In genomic region chr9:17116400-17116837, GRCh38 we compare ENCODE assay signal across 9 cellular contexts. TPM values are rescaled to one million over a fixed set of nuclear protein-coding genes. Genes with fewer than 3 reads are reported as not detected.
DNase-seq lines count a peak whose midpoint lies in the region; ATAC-seq, FAIRE-seq and TF ChIP-seq lines count a peak whose summit lies in the region.
"Had no signal": no experiment of that assay in that cellular context is flagged by ENCODE, and none has a peak within 500 bp of the region (broad histone marks: within the 10 kb centered on the region; RNA-seq: fewer than 3 reads in every experiment).

No MANE protein-coding gene starts in this region.

- H3K9me3 Mint-ChIP-seq in T-helper 2 cell treated with Interferon-gamma antibody and Interleukin-4, amounts not matched to agents 5 μg/mL and 100 μg/mL, for 36 hours = no peaks in the 10 kb centered on the region

- H3K27me3 Mint-ChIP-seq in T-helper 2 cell treated with Interferon-gamma antibody and Interleukin-4, amounts not matched to agents 5 μg/mL and 100 μg/mL, for 36 hours (ENCODE audit: low read depth) = no peaks in the 10 kb centered on the region

- POLR2A ChIA-PET in GM12878 (lab: Charles Lee) (no interaction called here), HepG2 (lab: Yijun Ruan, JAX) (no interaction called here)

- H3K4me3 Mint-ChIP-seq in T-helper 2 cell treated with Interferon-gamma antibody and Interleukin-4, amounts not matched to agents 5 μg/mL and 100 μg/mL, for 36 hours = no peak overlapping the region

- no peaks in the 10 kb centered on the region for H3K4me1 Mint-ChIP-seq in T-helper 2 cell treated with Interferon-gamma antibody and Interleukin-4, amounts not matched to agents 5 μg/mL and 100 μg/mL, for 36 hours (ENCODE audit: low read depth)

- RAD21 ChIA-PET in GM12878 (lab: Charles Lee; ENCODE audit: unreplicated experiment) = interaction anchor here (1.1 to 2.2 kb wide), 3 partner anchors 9 to 347 kb away, joined by 3 to 12 read pairs (median 3); no protein-coding TSS in a partner anchor

- TF ChIP-seq POLR2A in GM12878 (IDR thresholded peaks at IDR 0.05; ENCODE audit: low read depth, low read length) (no peak), HepG2 (IDR thresholded peaks at IDR 0.05; ENCODE audit: insufficient read depth in 1 of 2, low read depth in 2 of 2, low read length in 2 of 2) (no peak)

- TF ChIP-seq CTCF in GM12878 (IDR thresholded peaks at IDR 0.05 in 2 of 3, conservative IDR thresholded peaks at IDR 0.05 in 1 of 3; ENCODE audit: control insufficient read depth in 2 of 3, extremely low read depth in 1 of 3, insufficient read depth in 1 of 3, low read depth in 3 of 3, low read length in 3 of 3) (peak in 1 of 3 experiments; percentile 15; a peak in 2 of 6 replicates), HepG2 (CRISPR knock-in tag; IDR thresholded peaks at IDR 0.05) (peak; percentile 37)

- H3K9me3 ChIP-seq in GM12878 (replicated peaks; ENCODE audit: control insufficient read depth, insufficient read depth, low read length) = no peaks in the 10 kb centered on the region
- H3K9me3 ChIP-seq in HepG2 (ENCODE audit: low read length) = 0 out of 2 replicates have a peak, but pooled peaks cover 4% of the 10 kb centered on the region
- H3K9me3 ChIP-seq: Caco-2 had no signal

- H3K79me2 ChIP-seq in GM12878 (ENCODE audit: control insufficient read depth, insufficient read depth, low read length) = no peaks in the 10 kb centered on the region
- H3K79me2 ChIP-seq in HepG2 (ENCODE audit: insufficient read depth, low read length) = no peaks in the 10 kb centered on the region

- WGBS in GM12878 (ENCODE audit: insufficient coverage, insufficient replicate concordance, low lambda C conversion rate, missing lambda C conversion rate) = 43% methylated on average over 4 of the region's 4 CpGs
- whole genome bisulfite sequencing in HepG2 (ENCODE audit: low lambda C conversion rate) = 4% methylated on average over 4 of the region's 4 CpGs

- H3K4me1 ChIP-seq in GM12878 (ENCODE audit: control insufficient read depth, insufficient read depth, low read length) = no peaks in the 10 kb centered on the region
- H3K4me1 ChIP-seq in HepG2 (ENCODE audit: insufficient read depth, low read length) = peaks cover 7% of the 10 kb centered on the region
- H3K4me1 ChIP-seq: Caco-2 had no signal

- H3K27me3 ChIP-seq in GM12878 (replicated peaks in 1 of 2; ENCODE audit: control insufficient read depth in 2 of 2, insufficient read depth in 2 of 2, low read length in 1 of 2) (no peaks in the 10 kb centered on the region), HepG2 (ENCODE audit: control insufficient read depth in 1 of 2, insufficient read depth in 2 of 2, low read length in 2 of 2) (no peaks in the 10 kb centered on the region)

- H3K27ac ChIP-seq in GM12878 (ENCODE audit: control insufficient read depth, insufficient read depth) = no peak overlapping the region
- H3K27ac ChIP-seq in HepG2 (ENCODE audit: extremely low read length, insufficient read depth, low read length) = no peak overlapping the region

- CTCF ChIA-PET in GM12878 (lab: Yijun Ruan, JAX) (interaction anchor here (0.6 to 5.2 kb wide), 22 partner anchors 8 to 1096 kb away, joined by 3 to 72 read pairs (median 4); partner anchors contain the start of gene CNTLN), HepG2 (lab: Yijun Ruan, JAX; ENCODE audit: low intra/inter-chr PET ratio, low total read pairs) (interaction anchor here (1.6 to 1.9 kb wide), 2 partner anchors 286 to 347 kb away, joined by 6 to 9 read pairs; no protein-coding TSS in a partner anchor)

- no peak overlapping the region for H3K4me2 ChIP-seq in GM12878 (ENCODE audit: control insufficient read depth, insufficient read depth)
- H3K4me2 ChIP-seq in HepG2 (ENCODE audit: low read depth, low read length) = peak overlapping the region; percentile 37

- SMC1A ChIA-PET in GM12878 (lab: Charles Lee; ENCODE audit: uncharacterized antibody, unreplicated experiment) = interaction anchor here (0.7 to 3.4 kb wide), 8 partner anchors 16 to 360 kb away, joined by 3 to 36 read pairs (median 4); no protein-coding TSS in a partner anchor

- no peaks in the 10 kb centered on the region for H3K36me3 Mint-ChIP-seq in T-helper 2 cell treated with Interferon-gamma antibody and Interleukin-4, amounts not matched to agents 5 μg/mL and 100 μg/mL, for 36 hours (ENCODE audit: low read depth)

- TF ChIP-seq RAD21 in GM12878 (IDR thresholded peaks at IDR 0.05; ENCODE audit: insufficient read depth, low read depth, low read length) = no peak
- no peak for TF ChIP-seq RAD21 in HepG2 (CRISPR knock-in tag; IDR thresholded peaks at IDR 0.05)

- in situ Hi-C loops in GM12878 (cut with MboI) = no loop called here
- in situ Hi-C loops in HepG2 (cut with HindIII; ENCODE audit: extremely low pct_ligation_motif_present, low pct_unique_long_range_greater_than_20kb) = loop anchor here (25.0 kb wide), 1 partner anchor 346 kb away; no protein-coding TSS in a partner anchor

- H3K27ac Mint-ChIP-seq in T-helper 2 cell treated with Interferon-gamma antibody and Interleukin-4, amounts not matched to agents 5 μg/mL and 100 μg/mL, for 36 hours = no peak overlapping the region

- ATAC-seq in GM12878 (no peak), HepG2 (no peak), HG02970 (IDR thresholded peaks at IDR 0.05; ENCODE audit: low FRiP score, unreplicated experiment) (no peak)

- H3K4me3 ChIP-seq in GM12878 (no peak overlapping the region), HepG2 (replicated peaks in 1 of 3; ENCODE audit: insufficient read depth in 1 of 3, low read depth in 2 of 3, low read length in 3 of 3) (0 out of 6 replicates have a peak overlapping the region, but pooled peaks of 1 of the 3 experiments have one; percentile 19)

- TF ChIP-seq EP300 in GM12878 (IDR thresholded peaks at IDR 0.05; ENCODE audit: borderline replicate concordance in 1 of 2, control insufficient read depth in 1 of 2, low read depth in 2 of 2, low read length in 2 of 2) = no peak
- TF ChIP-seq EP300 in HepG2 (IDR thresholded peaks at IDR 0.05; ENCODE audit: low read depth in 2 of 2, low read length in 2 of 2) = no peak
- TF ChIP-seq EP300 in HepG2 (CRISPR knock-in tag; IDR thresholded peaks at IDR 0.05; ENCODE audit: borderline replicate concordance) = no peak

- no peaks in the 10 kb centered on the region for H3K36me3 ChIP-seq in GM12878 (ENCODE audit: control insufficient read depth in 2 of 2, insufficient read depth in 2 of 2, low read length in 1 of 2)
- H3K36me3 ChIP-seq in HepG2 (replicated peaks in 1 of 2; ENCODE audit: control insufficient read depth in 1 of 2, insufficient read depth in 2 of 2, low read length in 2 of 2) = no peaks in the 10 kb centered on the region

- no TSS peak for BruUV-seq in GM12878 (replicated peaks; lab: Mats Ljungman, UMichigan)
- no TSS peak for BruUV-seq in HepG2 (replicated peaks; lab: Mats Ljungman, UMichigan)

- intact Hi-C loops in GM12878 (cut with micrococcal nuclease; ENCODE audit: unreplicated experiment) (loop anchor here (1.0 kb wide), 1 partner anchor 347 kb away; no protein-coding TSS in a partner anchor), HepG2 (cut with micrococcal nuclease; ENCODE audit: unreplicated experiment) (loop anchor here (1.0 kb wide), 2 partner anchors 286 to 347 kb away; no protein-coding TSS in a partner anchor)

- FAIRE-seq in GM12878 (lab: Jason Lieb, UNC) (no peak), HepG2 (lab: Jason Lieb, UNC) (no peak)

- no peak overlapping the region for H2AFZ ChIP-seq in GM12878 (ENCODE audit: control insufficient read depth, low read depth, low read length)
- H2AFZ ChIP-seq in HepG2 (ENCODE audit: low read length) = no peak overlapping the region

- H4K20me1 ChIP-seq in GM12878 (ENCODE audit: control insufficient read depth, insufficient read depth) (no peaks in the 10 kb centered on the region), HepG2 (ENCODE audit: insufficient read depth, low read length) (no peaks in the 10 kb centered on the region)

- no peak overlapping the region for H3K9ac ChIP-seq in GM12878 (ENCODE audit: control insufficient read depth, insufficient read depth, low read length)
- no peak overlapping the region for H3K9ac ChIP-seq in HepG2 (ENCODE audit: insufficient read depth, low read depth, low read length)

- DNase-seq in NCI-H2171 treated with DMSO at 0.1 percent for 48 hours (lab: John Stamatoyannopoulos, UW) (peak; percentile 31), NCI-H2171 (lab: John Stamatoyannopoulos, UW) (no peak), NCI-H2196 (lab: John Stamatoyannopoulos, UW; ENCODE audit: unreplicated experiment) (peak; percentile 37), GM12878 (ENCODE audit: low read depth, low spot score) (no peak), HepG2 (ENCODE audit: low spot score) (peak; percentile 20)
- no peak for DNase-seq in T-helper 2 cell treated with Interferon-gamma antibody and Interleukin-4, amounts not matched to agents 5 μg/mL and 100 μg/mL, for 36 hours (ENCODE audit: low spot score)
- no peak for DNase-seq in activated naive CD4-positive, alpha-beta T cell treated with Interleukin-2 at 50 U/mL for 16 hours

RNA-seq across cellular contexts. Expression of gene CNTLN, which starts 18.4 kb away (rescaled TPM):
- total RNA-seq in GM12878 (2013; cell fraction: nucleolus; rRNA removed) = 0.32 TPM in 1 of 2 replicates, not detected in the other
- total RNA-seq in GM12878 (2014; rRNA removed) (0.06 TPM in 1 of 2 replicates, not detected in the other), GM12878 (2014; rRNA removed; fragmentation: Illumina TruSeq; extraction: Trizol) (0.04 and 0.05 TPM in 2 replicates), GM12878 (2021) (not detected in 2 replicates), HepG2 (2016; rRNA removed; fragmentation: Illumina TruSeq; extraction: Trizol) (5.7 and 6.4 TPM in 2 replicates)
- not detected for polyA plus RNA-seq in GM12878 (2011; ENCODE audit: low read depth)
- polyA plus RNA-seq in GM12878 (2011; rRNA removed) (7.0 and 11.3 TPM in 2 replicates), GM12878 (2014; fragmentation: Illumina TruSeq; extraction: Trizol) (0.01 and 0.06 TPM in 2 replicates), GM12878 (2014; fragmentation: Nextera tagmentation; extraction: Ambion mirVana) (under 1 TPM in 1 of 2 experiments, not detected in 1; 0.02 TPM), GM12878 (2014; rRNA removed) (not detected in 2 replicates), GM12878 (2016; fragmentation: Nextera tagmentation; extraction: Ambion mirVana) (under 1 TPM in 1 of 2 experiments, not detected in 1; 0.03 TPM), HepG2 (2011; rRNA removed) (1.2 and 1.5 TPM in 2 replicates)
- polyA plus RNA-seq in GM12878 (2011; cell fraction: cytosol; rRNA removed) = 2.2 and 2.9 TPM in 2 replicates
- 5.1 and 6.5 TPM in 2 replicates for polyA plus RNA-seq in GM12878 (2011; cell fraction: nucleus; rRNA removed)
- 0.09 and 0.17 TPM in 2 replicates for polyA plus RNA-seq in GM12878 (2012)
- 5.5 and 5.6 TPM in 2 replicates for polyA minus RNA-seq in GM12878 (2011; rRNA and poly(A)+ RNA removed)
- 2.5 TPM in 2 replicates for polyA minus RNA-seq in GM12878 (2011; cell fraction: cytosol; rRNA and poly(A)+ RNA removed)
- 12.9 and 23.5 TPM in 2 replicates for polyA minus RNA-seq in GM12878 (2011; cell fraction: nucleus; rRNA and poly(A)+ RNA removed)
- 4.6 and 5.0 TPM in 2 replicates for total RNA-seq in HepG2 (2016; cell fraction: cytosol; rRNA removed; fragmentation: Illumina TruSeq; extraction: Trizol; ENCODE audit: low read depth)
- 5.9 and 6.0 TPM in 2 replicates for total RNA-seq in HepG2 (2016; cell fraction: insoluble cytoplasmic fraction; rRNA removed; fragmentation: Illumina TruSeq; extraction: Trizol)
- total RNA-seq in HepG2 (2016; cell fraction: membrane; rRNA removed; fragmentation: Illumina TruSeq; extraction: Trizol) = 3.2 and 3.6 TPM in 2 replicates
- 12.8 and 13.5 TPM in 2 replicates for total RNA-seq in HepG2 (2016; cell fraction: nucleus; rRNA removed; fragmentation: Illumina TruSeq; extraction: Trizol)
- polyA plus RNA-seq in HepG2 (2011; cell fraction: cytosol; rRNA removed) = 1.1 and 1.4 TPM in 2 replicates
- 1.4 and 1.8 TPM in 2 replicates for polyA plus RNA-seq in HepG2 (2011; cell fraction: nucleus; rRNA removed)
- polyA plus RNA-seq in HepG2 (2012) = 2.3 and 2.6 TPM in 2 replicates
- polyA plus RNA-seq in HepG2 (2016; cell fraction: cytosol; fragmentation: Illumina TruSeq; extraction: Trizol; ENCODE audit: low read depth) = 0.24 TPM in 2 replicates
- 5.7 and 6.0 TPM in 2 replicates for polyA plus RNA-seq in HepG2 (2016; cell fraction: insoluble cytoplasmic fraction; fragmentation: Illumina TruSeq; extraction: Trizol; ENCODE audit: low read depth)
- 0.74 and 1.1 TPM in 2 replicates for polyA plus RNA-seq in HepG2 (2016; cell fraction: membrane; fragmentation: Illumina TruSeq; extraction: Trizol; ENCODE audit: low read depth)
- 3.8 and 4.1 TPM in 2 replicates for polyA plus RNA-seq in HepG2 (2016; cell fraction: nucleus; fragmentation: Illumina TruSeq; extraction: Trizol; ENCODE audit: insufficient read depth, low read depth)
- 1.8 and 4.3 TPM in 2 replicates for polyA minus RNA-seq in HepG2 (2011; rRNA and poly(A)+ RNA removed; ENCODE audit: low replicate concordance)
- polyA minus RNA-seq in HepG2 (2011; cell fraction: cytosol; rRNA and poly(A)+ RNA removed) = 1.8 and 1.9 TPM in 2 replicates
- polyA minus RNA-seq in HepG2 (2011; cell fraction: nucleus; rRNA and poly(A)+ RNA removed) = 18.9 and 19.9 TPM in 2 replicates

Comparison
In these comparisons a context has a peak if more than half of its experiments do, and no peak if none do; other contexts are left out.
1. DNase-seq: peak in NCI-H2171 treated with DMSO at 0.1 percent for 48 hours (single experiment), NCI-H2196 (single experiment) and HepG2 (single experiment); none in NCI-H2171 (single experiment), GM12878 (single experiment), T-helper 2 cell treated with Interferon-gamma antibody and Interleukin-4, amounts not matched to agents 5 μg/mL and 100 μg/mL, for 36 hours (single experiment) and activated naive CD4-positive, alpha-beta T cell treated with Interleukin-2 at 50 U/mL for 16 hours (single experiment).